Comparison of ENCODE assay signal across 11 cellular contexts in the genomic region with DNA sequence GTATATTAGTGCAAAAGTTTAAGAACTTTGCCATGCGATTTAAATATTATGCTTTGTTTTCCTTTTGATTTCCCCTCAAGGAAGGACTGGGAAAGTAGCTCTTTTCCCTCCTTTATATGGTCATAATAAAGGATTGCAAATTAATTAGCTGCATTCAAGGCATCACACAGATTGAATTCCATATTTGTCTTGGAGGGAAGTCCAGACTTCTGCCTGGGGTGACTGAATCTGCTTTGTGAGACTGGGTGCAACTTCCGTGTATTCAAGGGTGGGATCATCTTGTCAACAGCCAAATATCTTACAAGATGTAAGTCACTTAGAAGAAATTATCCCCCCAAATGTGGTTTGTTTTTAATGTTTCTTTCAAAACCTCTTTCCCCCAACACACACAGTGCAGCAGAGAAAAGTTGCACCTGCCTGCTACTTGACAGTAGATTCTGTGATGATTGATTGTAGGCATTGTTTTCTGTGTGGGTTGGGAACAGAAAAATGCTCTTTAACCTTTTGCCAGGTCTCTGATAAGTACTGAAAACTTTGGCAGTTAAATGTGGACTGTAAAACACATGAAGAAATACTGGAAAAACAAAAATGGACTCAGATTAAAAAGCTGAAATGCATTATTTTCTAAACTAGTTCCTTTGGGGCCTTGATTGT. TPM values are rescaled to one million over a fixed set of nuclear protein-coding genes. Genes with fewer than 3 reads are reported as not detected.
DNase-seq lines count a peak whose midpoint lies in the region; ATAC-seq and TF ChIP-seq lines count a peak whose summit lies in the region.
"Had no signal": no experiment of that assay in that cellular context is flagged by ENCODE, and none has a peak within 500 bp of the region (broad histone marks: within the 10 kb centered on the region; RNA-seq: fewer than 3 reads in every experiment).

No MANE protein-coding gene starts in this region.

- peaks cover 48% of the 10 kb centered on the region for H3K4me1 Mint-ChIP-seq in GM23338
- peaks cover 16% of the 10 kb centered on the region for H3K4me1 Mint-ChIP-seq in activated naive CD8-positive, alpha-beta T cell treated with anti-CD3 and anti-CD28 coated beads, Interleukin-2, amount 50 U/mL, for 24 hours

- TF ChIP-seq POLR2A in heart left ventricle (IDR thresholded peaks at IDR 0.05): no peak

- DNase-seq in GM23338 (ENCODE audit: low spot score) (no peak), NCI-H460 (ENCODE audit: extremely low read depth, low read depth) (peak; percentile 26), heart left ventricle (no peak), epidermal melanocyte (ENCODE audit: insufficient read length, low spot score) (no peak), SKM-1 (lab: John Stamatoyannopoulos, UW; ENCODE audit: unreplicated experiment) (no peak), amygdala (lab: John Stamatoyannopoulos, UW) (no peak)
- no peak for DNase-seq in activated naive CD8-positive, alpha-beta T cell treated with anti-CD3 and anti-CD28 coated beads, Interleukin-2, amount 50 U/mL, for 24 hours
- DNase-seq: activated CD4-positive, CD25-positive, alpha-beta regulatory T cell treated with anti-CD3 and anti-CD28 coated beads, Interleukin-2, amount 50 U/mL, for 72 hours; activated naive CD4-positive, alpha-beta T cell treated with anti-CD3 and anti-CD28 coated beads for 36 hours; immature natural killer cell had no signal

- H3K36me3 Mint-ChIP-seq in GM23338 (ENCODE audit: low read depth): peaks cover 16% of the 10 kb centered on the region
- H3K36me3 Mint-ChIP-seq in activated naive CD8-positive, alpha-beta T cell treated with anti-CD3 and anti-CD28 coated beads, Interleukin-2, amount 50 U/mL, for 24 hours (ENCODE audit: low read depth): peaks cover 15% of the 10 kb centered on the region

- H3K9me2 ChIP-seq in GM23338 (ENCODE audit: insufficient read depth): no peaks in the 10 kb centered on the region

- no peak overlapping the region for H3K4me2 ChIP-seq in GM23338

- peaks cover 2% of the 10 kb centered on the region for H3K27me3 Mint-ChIP-seq in GM23338 (ENCODE audit: insufficient read depth, low read depth, poor library complexity)
- no peaks in the 10 kb centered on the region for H3K27me3 Mint-ChIP-seq in activated naive CD8-positive, alpha-beta T cell treated with anti-CD3 and anti-CD28 coated beads, Interleukin-2, amount 50 U/mL, for 24 hours

- 18 to 39% (median 28%) methylated on average over 2 of the region's 2 CpGs for WGBS in heart left ventricle, 4 donors

- no peaks in the 10 kb centered on the region for H3F3A ChIP-seq in GM23338 (replicated peaks; ENCODE audit: low read depth)

- 0 out of 2 replicates have a peak overlapping the region, but pooled peaks have one; percentile 5 for H3K27ac Mint-ChIP-seq in GM23338
- no peak overlapping the region for H3K27ac Mint-ChIP-seq in activated naive CD8-positive, alpha-beta T cell treated with anti-CD3 and anti-CD28 coated beads, Interleukin-2, amount 50 U/mL, for 24 hours
- H3K27ac Mint-ChIP-seq: activated naive CD4-positive, alpha-beta T cell treated with anti-CD3 and anti-CD28 coated beads for 36 hours had no signal

- no peaks in the 10 kb centered on the region for H4K20me1 ChIP-seq in GM23338 (replicated peaks; ENCODE audit: insufficient read depth)

- peaks cover 72% of the 10 kb centered on the region for H3K79me2 ChIP-seq in GM23338 (replicated peaks; ENCODE audit: insufficient read depth)

- intact Hi-C loops in heart left ventricle (cut with DNase I): no loop called here

- peaks cover 7% of the 10 kb centered on the region; the same call in 1 of the 3 replicates for H3K9me3 Mint-ChIP-seq in GM23338
- peaks cover 6% of the 10 kb centered on the region for H3K9me3 Mint-ChIP-seq in activated naive CD8-positive, alpha-beta T cell treated with anti-CD3 and anti-CD28 coated beads, Interleukin-2, amount 50 U/mL, for 24 hours
- H3K9me3 Mint-ChIP-seq: immature natural killer cell had no signal

- H2AFZ ChIP-seq in GM23338: no peak overlapping the region

- H3K36me3 ChIP-seq in GM23338 (ENCODE audit: insufficient read depth): no peaks in the 10 kb centered on the region
- peaks cover 0 to 4% (median 0%) of the 10 kb centered on the region in 9 donors for H3K36me3 ChIP-seq in heart left ventricle
- no peaks in the 10 kb centered on the region for H3K36me3 ChIP-seq in skeletal muscle tissue (ENCODE audit: control insufficient read depth in 3 of 3, insufficient read depth in 3 of 3, low read length in 3 of 3)

- H3K4me1 ChIP-seq in GM23338 (ENCODE audit: insufficient read depth): peaks cover 40% of the 10 kb centered on the region
- H3K4me1 ChIP-seq in heart left ventricle: peaks cover 9 to 71% (median 52%) of the 10 kb centered on the region in 12 donors
- peaks cover 11 to 23% (median 11%) of the 10 kb centered on the region in 3 donors for H3K4me1 ChIP-seq in skeletal muscle tissue (ENCODE audit: control insufficient read depth in 3 of 3, insufficient read depth in 3 of 3, low read length in 3 of 3)

- H3K27me3 ChIP-seq in GM23338 (ENCODE audit: insufficient read depth): no peaks in the 10 kb centered on the region
- H3K27me3 ChIP-seq in heart left ventricle: no peaks in the 10 kb centered on the region
- H3K27me3 ChIP-seq in skeletal muscle tissue (ENCODE audit: control insufficient read depth in 3 of 3, insufficient read depth in 3 of 3, low read length in 3 of 3): no peaks in the 10 kb centered on the region

- H3K27ac ChIP-seq in GM23338 (ENCODE audit: low read depth) (no peak overlapping the region), heart left ventricle (peak overlapping the region in 11 of 12 donors; percentile 36 to 72 (median 62)), skeletal muscle tissue (ENCODE audit: low read depth, low read length) (peak overlapping the region; percentile 61)

- no peak for ATAC-seq in GM23338
- ATAC-seq in heart left ventricle: peak; percentile 25 to 75 (median 41)
- no peak for ATAC-seq in activated naive CD8-positive, alpha-beta T cell treated with anti-CD3 and anti-CD28 coated beads, Interleukin-2, amount 50 U/mL, for 24 hours

- H3K4me3 ChIP-seq in GM23338: no peak overlapping the region
- H3K4me3 ChIP-seq in heart left ventricle: peak overlapping the region in 1 of 12 donors; percentile 1
- H3K4me3 ChIP-seq in skeletal muscle tissue (ENCODE audit: low read length in 3 of 3): no peak overlapping the region

- TF ChIP-seq CTCF in GM23338 (conservative IDR thresholded peaks at IDR 0.05; ENCODE audit: low read depth in 2 of 2) (no peak), heart left ventricle (IDR thresholded peaks at IDR 0.05) (no peak)

- H3K4me3 Mint-ChIP-seq in GM23338: no peak overlapping the region
- no peak overlapping the region for H3K4me3 Mint-ChIP-seq in activated naive CD8-positive, alpha-beta T cell treated with anti-CD3 and anti-CD28 coated beads, Interleukin-2, amount 50 U/mL, for 24 hours
- H3K4me3 Mint-ChIP-seq: activated naive CD4-positive, alpha-beta T cell treated with anti-CD3 and anti-CD28 coated beads for 36 hours; immature natural killer cell had no signal

- H3K9me3 ChIP-seq in heart left ventricle: peaks cover 0 to 10% (median 0%) of the 10 kb centered on the region in 12 donors
- no peaks in the 10 kb centered on the region for H3K9me3 ChIP-seq in skeletal muscle tissue (ENCODE audit: control insufficient read depth in 3 of 3, low read length in 3 of 3)

- peak overlapping the region in 1 of 3 donors; percentile 3 for H3K9ac ChIP-seq in skeletal muscle tissue (ENCODE audit: low read depth in 1 of 3, low read length in 3 of 3)

TF ChIP-seq in GM23338, 12 proteins besides CTCF, POLR2A, EP300 and RAD21 (continues in another document):
- no peak for TF ChIP-seq POLR2AphosphoS5 (IDR thresholded peaks at IDR 0.05; ENCODE audit: low read depth)
- TF ChIP-seq JUNB (IDR thresholded peaks at IDR 0.05; ENCODE audit: unreplicated experiment): no peak
- no peak for TF ChIP-seq EZH2 (IDR thresholded peaks at IDR 0.05; ENCODE audit: low read depth, unreplicated experiment)
- no peak for TF ChIP-seq EZH2phosphoT487 (IDR thresholded peaks at IDR 0.05; ENCODE audit: unreplicated experiment)
- TF ChIP-seq CREB1 (CRISPR knock-in tag; IDR thresholded peaks at IDR 0.05; ENCODE audit: low read depth): no peak
- no peak for TF ChIP-seq ZNF331 (CRISPR knock-in tag; IDR thresholded peaks at IDR 0.05; ENCODE audit: low read depth)
- TF ChIP-seq, protein P1, sequence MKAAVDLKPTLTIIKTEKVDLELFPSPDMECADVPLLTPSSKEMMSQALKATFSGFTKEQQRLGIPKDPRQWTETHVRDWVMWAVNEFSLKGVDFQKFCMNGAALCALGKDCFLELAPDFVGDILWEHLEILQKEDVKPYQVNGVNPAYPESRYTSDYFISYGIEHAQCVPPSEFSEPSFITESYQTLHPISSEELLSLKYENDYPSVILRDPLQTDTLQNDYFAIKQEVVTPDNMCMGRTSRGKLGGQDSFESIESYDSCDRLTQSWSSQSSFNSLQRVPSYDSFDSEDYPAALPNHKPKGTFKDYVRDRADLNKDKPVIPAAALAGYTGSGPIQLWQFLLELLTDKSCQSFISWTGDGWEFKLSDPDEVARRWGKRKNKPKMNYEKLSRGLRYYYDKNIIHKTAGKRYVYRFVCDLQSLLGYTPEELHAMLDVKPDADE (IDR thresholded peaks at IDR 0.05): no peak
- no peak for TF ChIP-seq NANOG (IDR thresholded peaks at IDR 0.05; ENCODE audit: borderline replicate concordance)

RNA-seq across cellular contexts. Expression of a gene that starts 28.4 kb away (rescaled TPM):
- total RNA-seq in GM23338 (2014; rRNA removed; shearing (Covaris generic)): 56.5 and 59.7 TPM in 2 replicates
- polyA plus RNA-seq in GM23338 (2016; fragmentation: Nextera tagmentation; extraction: Ambion mirVana) (28.9 and 31.0 TPM in 2 replicates), heart left ventricle (10 to 100 TPM; 21.1 to 22.3 TPM)
- total RNA-seq in NCI-H460 (2014; rRNA removed; shearing (Covaris generic)): 17.6 and 19.4 TPM in 2 replicates
- 12.1 and 12.2 TPM in 2 replicates for polyA plus RNA-seq in NCI-H460 (2014; cell fraction: nucleus; rRNA removed)
- total RNA-seq in heart left ventricle (100 to 1,000 TPM in 2 of 9 donors, 10 to 100 TPM in 7; 26.3 to 142 (median 83.7) TPM), skeletal muscle tissue (17.2 TPM)

Comparison
In these comparisons a context has a peak if more than half of its experiments do, and no peak if none do; other contexts are left out.
1. ATAC-seq: peak in heart left ventricle (4 of 4); none in GM23338 (single experiment) and activated naive CD8-positive, alpha-beta T cell treated with anti-CD3 and anti-CD28 coated beads, Interleukin-2, amount 50 U/mL, for 24 hours (single experiment).